ENCODE assay signal across 25 cellular contexts in the genomic region with DNA sequence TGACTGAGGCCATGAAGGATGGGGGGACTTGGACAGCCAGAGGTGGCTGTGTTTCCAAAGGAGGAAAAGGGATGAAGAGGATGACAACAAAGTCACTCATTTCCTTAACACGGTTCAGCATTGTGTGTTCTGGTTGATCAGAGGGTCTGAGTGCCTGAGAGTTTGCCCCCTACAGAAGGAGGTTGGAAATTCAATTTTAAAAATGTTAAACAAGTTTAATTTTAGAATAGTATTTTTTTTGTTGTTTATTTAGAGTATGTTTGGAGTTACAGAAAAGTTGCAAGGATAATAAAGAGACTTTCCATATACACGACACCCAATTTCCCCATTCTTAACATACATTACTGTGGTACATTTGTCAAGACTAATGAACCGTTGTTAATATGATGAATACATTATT. TPM values are rescaled to one million over a fixed set of nuclear protein-coding genes. Genes with fewer than 3 reads are reported as not detected.
A peak's percentile ranks its signal among the peaks of the same experiment; 100 is the strongest.
DNase-seq lines count a peak whose midpoint lies in the region; ATAC-seq, FAIRE-seq and TF ChIP-seq lines count a peak whose summit lies in the region.
"Had no signal": no experiment of that assay in that cellular context is flagged by ENCODE, and none has a peak within 500 bp of the region (broad histone marks: within the 10 kb centered on the region; RNA-seq: fewer than 3 reads in every experiment).

No MANE protein-coding gene starts in this region.

- H3K36me3 Mint-ChIP-seq in immature natural killer cell: peaks cover 0 to 7% (median 3%) of the 10 kb centered on the region in 3 donors

- BruUV-seq in PC-3 (replicated peaks; lab: Mats Ljungman, UMichigan) (no TSS peak), endothelial cell of umbilical vein (replicated peaks; lab: Mats Ljungman, UMichigan) (no TSS peak)

- TF ChIP-seq POLR2A in endothelial cell of umbilical vein (IDR thresholded peaks at IDR 0.05; ENCODE audit: low read depth, low read length): no peak

- H4K20me1 ChIP-seq in PC-3 (ENCODE audit: low read length) (no peaks in the 10 kb centered on the region), endothelial cell of umbilical vein (replicated peaks; ENCODE audit: control insufficient read depth, extremely low read depth, insufficient read depth, low read length) (no peaks in the 10 kb centered on the region)

- H3K4me3 ChIP-seq in PC-3 (ENCODE audit: low read length) (no peak overlapping the region), endothelial cell of umbilical vein (replicated peaks in 1 of 3; ENCODE audit: insufficient read depth in 1 of 3, low read depth in 1 of 3, low read length in 3 of 3) (no peak overlapping the region)
- H3K4me3 ChIP-seq: breast epithelium, hepatocyte had no signal

- H3K27me3 ChIP-seq in PC-3 (ENCODE audit: low read length): no peaks in the 10 kb centered on the region
- no peaks in the 10 kb centered on the region for H3K27me3 ChIP-seq in endothelial cell of umbilical vein (ENCODE audit: control insufficient read depth in 2 of 2, insufficient read depth in 2 of 2, low read length in 2 of 2)
- H3K27me3 ChIP-seq: breast epithelium, hepatocyte had no signal

- no peaks in the 10 kb centered on the region for H3F3A ChIP-seq in PC-3 (ENCODE audit: low read length, unreplicated experiment)

- H3K27ac ChIP-seq in 22Rv1 (no peak overlapping the region), PC-3 (ENCODE audit: low read length) (no peak overlapping the region), endothelial cell of umbilical vein (ENCODE audit: insufficient read depth, low read depth, low read length) (no peak overlapping the region)
- H3K27ac ChIP-seq: breast epithelium, hepatocyte, HL-60 had no signal

- no peaks in the 10 kb centered on the region for H3K4me1 ChIP-seq in PC-3 (ENCODE audit: insufficient read depth, low read length)
- no peaks in the 10 kb centered on the region for H3K4me1 ChIP-seq in endothelial cell of umbilical vein (ENCODE audit: control insufficient read depth, extremely low read depth, insufficient read depth, low read length)
- H3K4me1 ChIP-seq: breast epithelium had no signal

- ATAC-seq in PC-3 (no peak), HG02938 (IDR thresholded peaks at IDR 0.05; ENCODE audit: unreplicated experiment) (no peak)

- H3K9ac ChIP-seq in PC-3 (ENCODE audit: low read length) (no peak overlapping the region), endothelial cell of umbilical vein (replicated peaks; ENCODE audit: extremely low read depth, insufficient read depth, low read length) (no peak overlapping the region)

- H3K36me3 ChIP-seq in PC-3 (ENCODE audit: low read depth, low read length): no peaks in the 10 kb centered on the region
- no peaks in the 10 kb centered on the region for H3K36me3 ChIP-seq in endothelial cell of umbilical vein (ENCODE audit: control insufficient read depth in 2 of 2, extremely low read depth in 1 of 2, insufficient read depth in 2 of 2, low read length in 2 of 2)
- H3K36me3 ChIP-seq: breast epithelium had no signal

- DNase-seq in ELR (ENCODE audit: low read depth): peak; percentile 48
- DNase-seq in PC-3: no peak
- no peak for DNase-seq in endothelial cell of umbilical vein (ENCODE audit: low read depth, low spot score)
- no peak for DNase-seq in activated T-cell treated with anti-CD3 and anti-CD28 coated beads, Interleukin-2, amount 50 U/mL, for 1 hour
- DNase-seq in immature natural killer cell: no peak
- DNase-seq in HPDE6-E6E7 (ENCODE audit: extremely low spot score): no peak
- DNase-seq: activated CD4-positive, alpha-beta memory T cell treated with anti-CD3 and anti-CD28 coated beads for 36 hours; activated CD4-positive, CD25-positive, alpha-beta regulatory T cell; activated effector memory CD4-positive, alpha-beta T cell treated with anti-CD3 and anti-CD28 coated beads, Interleukin-2, amount 50 U/mL, for 16 hours; CD4-positive, CD25-positive, alpha-beta regulatory T cell; dermis blood vessel endothelial cell; DMS 273 treated with DMSO at 0.1 percent for 48 hours; GF-D8; islet precursor cell; midbrain; MM.1S; NCI-H1436 treated with DMSO at 0.1 percent for 48 hours; NCI-H510A treated with DMSO at 0.1 percent for 48 hours had no signal

- FAIRE-seq in endothelial cell of umbilical vein (lab: Jason Lieb, UNC): peak; percentile 70
- FAIRE-seq: frontal cortex had no signal

- H3K9me1 ChIP-seq in endothelial cell of umbilical vein (replicated peaks; ENCODE audit: control insufficient read depth, extremely low read depth, insufficient read depth, low read length): no peaks in the 10 kb centered on the region

- TF ChIP-seq CTCF in 22Rv1 (IDR thresholded peaks at IDR 0.05) (peak; percentile 12; the same call in 1 of the 2 replicates), PC-3 (conservative IDR thresholded peaks at IDR 0.05; ENCODE audit: low read depth, low read length) (peak; percentile 50), endothelial cell of umbilical vein (IDR thresholded peaks at IDR 0.05; ENCODE audit: extremely low read depth in 1 of 2, insufficient read depth in 1 of 2, low read depth in 1 of 2, low read length in 2 of 2) (no peak)

- no peak overlapping the region for H3K27ac Mint-ChIP-seq in immature natural killer cell
- H3K27ac Mint-ChIP-seq: activated CD4-positive, alpha-beta memory T cell treated with anti-CD3 and anti-CD28 coated beads for 36 hours; CD4-positive, CD25-positive, alpha-beta regulatory T cell; nephron had no signal

- POLR2A ChIA-PET in PC-3 (lab: Charles Lee; ENCODE audit: unreplicated experiment) (no interaction called here), endothelial cell of umbilical vein (lab: Charles Lee) (no interaction called here)

- 0 out of 2 replicates have a peak, but pooled peaks cover 6% of the 10 kb centered on the region for H3K9me3 ChIP-seq in PC-3 (ENCODE audit: low read length)
- H3K9me3 ChIP-seq in endothelial cell of umbilical vein (replicated peaks; ENCODE audit: control insufficient read depth, insufficient read depth, low read length): no peaks in the 10 kb centered on the region
- H3K9me3 ChIP-seq: breast epithelium had no signal

- H3K27me3 Mint-ChIP-seq in immature natural killer cell (ENCODE audit: low read depth in 3 of 3): peaks cover 0 to 23% (median 12%) of the 10 kb centered on the region in 3 donors

- H3K4me2 ChIP-seq in PC-3 (ENCODE audit: low read length) (no peak overlapping the region), endothelial cell of umbilical vein (ENCODE audit: insufficient read depth, low read length) (no peak overlapping the region)
- H3K4me2 ChIP-seq: hepatocyte had no signal

- H2AFZ ChIP-seq in PC-3 (ENCODE audit: low read length) (no peak overlapping the region), endothelial cell of umbilical vein (ENCODE audit: low read depth, low read length) (no peak overlapping the region)
- H2AFZ ChIP-seq: hepatocyte had no signal

- H3K4me1 Mint-ChIP-seq in immature natural killer cell: no peaks in the 10 kb centered on the region

- intact Hi-C loops in PC-3 (cut with micrococcal nuclease) (no loop called here), endothelial cell of umbilical vein (cut with micrococcal nuclease) (no loop called here)

- H3K9me3 Mint-ChIP-seq in immature natural killer cell: peaks cover 0 to 11% (median 2%) of the 10 kb centered on the region in 6 donors

- dilution Hi-C loops in endothelial cell of umbilical vein (cut with MboI; ENCODE audit: extremely low pct_ligation_motif_present, low sequenced_read_pairs): no loop called here

- no peak overlapping the region for H3K4me3 Mint-ChIP-seq in immature natural killer cell
- H3K4me3 Mint-ChIP-seq: activated CD4-positive, alpha-beta memory T cell treated with anti-CD3 and anti-CD28 coated beads for 36 hours; CD4-positive, CD25-positive, alpha-beta regulatory T cell; nephron had no signal

- CTCF ChIA-PET in PC-3 (lab: Charles Lee) (no interaction called here), endothelial cell of umbilical vein (lab: Charles Lee) (interaction anchor here (1.0 kb wide), 1 partner anchor 13 kb away, joined by 3 read pairs; no protein-coding TSS in a partner anchor)

- H3K9me2 ChIP-seq in PC-3 (replicated peaks; ENCODE audit: low read length): no peaks in the 10 kb centered on the region

- no peaks in the 10 kb centered on the region for H3K79me2 ChIP-seq in PC-3 (ENCODE audit: low read length)
- no peaks in the 10 kb centered on the region for H3K79me2 ChIP-seq in endothelial cell of umbilical vein (ENCODE audit: control insufficient read depth, insufficient read depth, low read length)
- H3K79me2 ChIP-seq: hepatocyte had no signal

TF ChIP-seq in endothelial cell of umbilical vein, 7 proteins besides CTCF, POLR2A, EP300 and RAD21:
- TF ChIP-seq GATA2 (IDR thresholded peaks at IDR 0.05; ENCODE audit: insufficient read depth, insufficient read length, low read depth, low read length) (no peak), EZH2 (IDR thresholded peaks at IDR 0.05; ENCODE audit: borderline replicate concordance, low read depth, low read length, severe bottlenecking) (no peak), POLR2AphosphoS5 (IDR thresholded peaks at IDR 0.05; ENCODE audit: insufficient read depth, low read depth, low read length) (no peak)

RNA-seq across cellular contexts. Expression of gene VAPB, which starts 10.3 kb away (rescaled TPM):
- total RNA-seq in PC-3 (2014; rRNA removed) (16.5 and 23.0 TPM in 2 replicates), endothelial cell of umbilical vein (47.8 and 48.9 TPM in 2 replicates)
- polyA plus RNA-seq in endothelial cell of umbilical vein (13.1 and 17.9 TPM in 2 replicates), immature natural killer cell (10 to 100 TPM in 2 of 3 donors, 1 to 10 TPM in 1; 9.2 to 26.1 (median 22.8) TPM)
- polyA plus RNA-seq in endothelial cell of umbilical vein (2011; cell fraction: cytosol; rRNA removed): 26.5 and 32.2 TPM in 2 replicates
- 21.8 and 26.6 TPM in 2 replicates for polyA plus RNA-seq in endothelial cell of umbilical vein (2011; cell fraction: nucleus; rRNA removed)
- polyA plus RNA-seq in endothelial cell of umbilical vein (2012): 38.3 and 39.6 TPM in 2 replicates
- 15.8 and 16.0 TPM in 2 replicates for polyA minus RNA-seq in endothelial cell of umbilical vein
- 28.3 TPM for polyA minus RNA-seq in endothelial cell of umbilical vein (2011; cell fraction: cytosol; rRNA and poly(A)+ RNA removed)
- 14.0 and 22.9 TPM in 2 replicates for polyA minus RNA-seq in endothelial cell of umbilical vein (2011; cell fraction: nucleus; rRNA and poly(A)+ RNA removed)

Comparison
In these comparisons a context has a peak if more than half of its experiments do, and no peak if none do; other contexts are left out.
1. CTCF ChIP-seq: peak in 22Rv1 (single experiment) and PC-3 (single experiment); none in endothelial cell of umbilical vein (0 of 2).